ENCODE assay signal across 21 cellular contexts in the genomic region with DNA sequence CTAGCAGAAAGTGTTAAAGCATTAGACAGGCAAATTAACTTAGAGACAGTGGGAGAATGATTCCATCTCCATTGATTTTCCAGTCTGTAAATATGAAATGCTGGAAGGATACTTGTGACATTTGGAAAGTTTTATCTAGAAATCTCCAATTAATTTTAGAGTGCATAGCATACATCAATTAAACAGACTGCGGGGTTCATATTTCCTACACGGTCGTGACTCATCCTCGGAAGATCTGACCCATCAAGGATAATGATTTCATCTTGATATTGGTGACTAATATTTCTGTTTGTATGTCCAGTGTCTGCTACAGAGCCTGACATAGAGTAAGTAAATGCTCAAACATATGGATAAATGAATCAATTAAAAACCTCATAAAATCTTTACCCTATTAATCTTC.
DNase-seq lines count a peak whose midpoint lies in the region; ATAC-seq and TF ChIP-seq lines count a peak whose summit lies in the region.
"Had no signal": no experiment of that assay in that cellular context is flagged by ENCODE, and none has a peak within 500 bp of the region (broad histone marks: within the 10 kb centered on the region; RNA-seq: fewer than 3 reads in every experiment).

No MANE protein-coding gene starts in this region.

- no peaks in the 10 kb centered on the region for H3K36me3 Mint-ChIP-seq in activated naive CD4-positive, alpha-beta T cell treated with anti-CD3 and anti-CD28 coated beads, Interleukin-2, amount 50 U/mL, for 72 hours

- H3K9me3 Mint-ChIP-seq in activated naive CD4-positive, alpha-beta T cell treated with anti-CD3 and anti-CD28 coated beads, Interleukin-2, amount 50 U/mL, for 72 hours, result no peaks in the 10 kb centered on the region
- H3K9me3 Mint-ChIP-seq: activated CD4-positive, alpha-beta T cell treated with anti-CD3 and anti-CD28 coated beads, Interleukin-2, amount 10 ng/mL, durations not matched to agents 7 days and 5 days; activated naive CD4-positive, alpha-beta T cell treated with anti-CD3 and anti-CD28 coated beads for 36 hours; GM23338 had no signal

- no peak overlapping the region for H3K27ac ChIP-seq in coronary artery
- H3K27ac ChIP-seq: cardiac muscle cell, ovary had no signal

- TF ChIP-seq CTCF in choroid plexus epithelial cell (conservative IDR thresholded peaks at IDR 0.05; ENCODE audit: low read depth, low read length), result no peak
- no peak for TF ChIP-seq CTCF in coronary artery (IDR thresholded peaks at IDR 0.05)

- DNase-seq in EL, result peak; percentile 86
- peak; percentile 56 for DNase-seq in NCI-H69 (lab: John Stamatoyannopoulos, UW)
- DNase-seq in choroid plexus epithelial cell (ENCODE audit: low read depth), result peak; percentile 63
- DNase-seq in kidney tubule cell (ENCODE audit: low spot score), result peak; percentile 40
- no peak for DNase-seq in coronary artery (ENCODE audit: low spot score)
- no peak for DNase-seq in stimulated activated CD4-positive, alpha-beta T cell treated with anti-CD3 and anti-CD28 coated beads, Interleukin-1b, Interleukin-23, amount 100 ng/mL, for 48 hours
- DNase-seq in activated naive CD4-positive, alpha-beta T cell treated with anti-CD3 and anti-CD28 coated beads, Interleukin-2, amount 50 U/mL, for 72 hours (ENCODE audit: low spot score in 2 of 2), result no peak
- DNase-seq in activated effector memory CD4-positive, alpha-beta T cell treated with Interleukin-2 at 50 U/mL for 16 hours, result no peak
- DNase-seq: activated CD4-positive, alpha-beta T cell treated with anti-CD3 and anti-CD28 coated beads, Interleukin-2, amount 10 ng/mL, durations not matched to agents 7 days and 5 days; activated naive CD4-positive, alpha-beta T cell treated with anti-CD3 and anti-CD28 coated beads for 36 hours; effector memory CD4-positive, alpha-beta T cell; MV-4-11; NCI-H2107; NCI-H748 treated with DMSO at 0.1 percent for 48 hours; ovary; sigmoid colon; stimulated activated CD4-positive, alpha-beta T cell treated with anti-CD3 and anti-CD28 coated beads, Interleukin-2, amount 100 ng/mL, for 48 hours had no signal

- H3K4me3 ChIP-seq in choroid plexus epithelial cell (ENCODE audit: low read depth, low read length) (no peak overlapping the region), coronary artery (no peak overlapping the region)
- H3K4me3 ChIP-seq: cardiac muscle cell, GM23338, ovary, sigmoid colon had no signal

- no peak overlapping the region for H3K27ac Mint-ChIP-seq in activated naive CD4-positive, alpha-beta T cell treated with anti-CD3 and anti-CD28 coated beads, Interleukin-2, amount 50 U/mL, for 72 hours
- H3K27ac Mint-ChIP-seq: activated CD4-positive, alpha-beta T cell treated with anti-CD3 and anti-CD28 coated beads, Interleukin-2, amount 10 ng/mL, durations not matched to agents 7 days and 5 days; activated naive CD4-positive, alpha-beta T cell treated with anti-CD3 and anti-CD28 coated beads for 36 hours; B cell; GM23338 had no signal

- ATAC-seq in activated naive CD4-positive, alpha-beta T cell treated with anti-CD3 and anti-CD28 coated beads, Interleukin-2, amount 50 U/mL, for 72 hours, result no peak
- ATAC-seq: GM23338, Panc1 had no signal

Comparison
In these comparisons a context has a peak if more than half of its experiments do, and no peak if none do; other contexts are left out.
1. DNase-seq: peak in EL (single experiment), NCI-H69 (single experiment), choroid plexus epithelial cell (single experiment) and kidney tubule cell (single experiment); none in coronary artery (single experiment), stimulated activated CD4-positive, alpha-beta T cell treated with anti-CD3 and anti-CD28 coated beads, Interleukin-1b, Interleukin-23, amount 100 ng/mL, for 48 hours (single experiment), activated naive CD4-positive, alpha-beta T cell treated with anti-CD3 and anti-CD28 coated beads, Interleukin-2, amount 50 U/mL, for 72 hours (0 of 2) and activated effector memory CD4-positive, alpha-beta T cell treated with Interleukin-2 at 50 U/mL for 16 hours (single experiment).